In the genomic region with DNA sequence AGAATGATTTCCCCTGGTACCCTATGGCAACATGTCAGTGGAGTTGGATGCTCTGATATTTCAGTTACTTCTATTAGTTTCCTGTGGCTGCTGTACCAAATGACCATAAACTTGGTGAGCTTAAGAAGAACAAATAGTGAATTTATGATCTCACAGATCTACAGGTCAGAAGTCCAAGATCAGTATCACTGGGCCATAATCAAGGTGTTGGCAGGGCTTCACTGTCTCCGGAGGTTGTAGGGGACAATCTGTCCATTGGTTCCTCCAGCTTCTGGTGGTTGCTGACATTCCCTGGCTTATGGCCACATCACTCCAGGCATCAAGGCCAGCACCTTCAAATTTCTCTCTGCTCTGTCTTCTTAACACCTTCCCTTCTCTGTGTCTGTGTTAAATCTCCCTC, we compare ENCODE assay signal across 28 cellular contexts.
"Had no signal": no experiment of that assay in that cellular context is flagged by ENCODE, and none has a peak within 500 bp of the region (broad histone marks: within the 10 kb centered on the region; RNA-seq: fewer than 3 reads in every experiment).

No MANE protein-coding gene starts in this region.

- FAIRE-seq: colon, endometrium, endothelial cell of umbilical vein, frontal cortex had no signal

- H3K36me3 ChIP-seq: colonic mucosa, esophagus muscularis mucosa, esophagus squamous epithelium, gastrocnemius medialis, gastroesophageal sphincter, heart left ventricle, heart right ventricle had no signal

- H3K4me1 ChIP-seq: colonic mucosa, esophagus muscularis mucosa, esophagus squamous epithelium, foreskin keratinocyte, gastrocnemius medialis, gastroesophageal sphincter, heart left ventricle had no signal

- H3K4me3 ChIP-seq: colonic mucosa, coronary artery, dorsolateral prefrontal cortex, esophagus muscularis mucosa, esophagus squamous epithelium, gastrocnemius medialis, gastroesophageal sphincter, heart left ventricle, heart right ventricle had no signal

- ATAC-seq: effector memory CD8-positive, alpha-beta T cell; esophagus mucosa; foreskin keratinocyte; gastrocnemius medialis; gastroesophageal sphincter; heart left ventricle had no signal

- H3K9me3 ChIP-seq: colonic mucosa, esophagus muscularis mucosa, esophagus squamous epithelium, gastrocnemius medialis, gastroesophageal sphincter, heart left ventricle had no signal

- H3K27ac ChIP-seq: colonic mucosa, coronary artery, dorsolateral prefrontal cortex, epithelial cell of prostate, esophagus muscularis mucosa, esophagus squamous epithelium, foreskin keratinocyte, gastrocnemius medialis, gastroesophageal sphincter, heart left ventricle, heart right ventricle had no signal

- H3K27me3 ChIP-seq: colonic mucosa, esophagus squamous epithelium, gastrocnemius medialis, gastroesophageal sphincter had no signal

- DNase-seq: colonic mucosa; cortex of kidney; dermis blood vessel endothelial cell; dorsolateral prefrontal cortex; effector CD4-positive, alpha-beta T cell; effector CD8-positive, alpha-beta T cell; effector memory CD4-positive, alpha-beta T cell; effector memory CD8-positive, alpha-beta T cell; endodermal cell; erythroblast; esophagus squamous epithelium; foreskin fibroblast; foreskin keratinocyte; foreskin melanocyte; gastrocnemius medialis; glutamatergic neuron; head of caudate nucleus; heart left ventricle; heart right ventricle had no signal
